ENCODE assay signal across 17 cellular contexts in genomic region chr2:221779614-221780067, GRCh38.
DNase-seq lines count a peak whose midpoint lies in the region; ATAC-seq, FAIRE-seq and TF ChIP-seq lines count a peak whose summit lies in the region.
"Had no signal": no experiment of that assay in that cellular context is flagged by ENCODE, and none has a peak within 500 bp of the region (broad histone marks: within the 10 kb centered on the region; RNA-seq: fewer than 3 reads in every experiment).

No MANE protein-coding gene starts in this region.

- H2BK120ac ChIP-seq in H1 (replicated peaks; ENCODE audit: low read depth, low read length): no peak overlapping the region

- H2AK5ac ChIP-seq in H1 (ENCODE audit: low read depth, low read length): no peak overlapping the region

- no peak for TF ChIP-seq EP300 in H1 (IDR thresholded peaks at IDR 0.05; ENCODE audit: borderline replicate concordance in 1 of 2, low read depth in 2 of 2, low read length in 2 of 2)

- H3K9me3 ChIP-seq in left ventricle myocardium inferior (replicated peaks): no peaks in the 10 kb centered on the region
- 0 out of 4 replicates have a peak, but pooled peaks cover 0 to 2% of the 10 kb centered on the region in 2 experiments for H3K9me3 ChIP-seq in H1 (ENCODE audit: insufficient read depth in 2 of 2, low read depth in 1 of 2, low read length in 1 of 2)
- H3K9me3 ChIP-seq in mesodermal cell (ENCODE audit: control insufficient read depth, low read length): peaks cover 3% of the 10 kb centered on the region
- peaks cover 3% of the 10 kb centered on the region for H3K9me3 ChIP-seq in aorta (ENCODE audit: control insufficient read depth, low read length)
- H3K9me3 ChIP-seq: esophagus squamous epithelium had no signal

- no peak overlapping the region for H2BK15ac ChIP-seq in H1 (ENCODE audit: low read length)

- no peaks in the 10 kb centered on the region for H3K23me2 ChIP-seq in H1 (ENCODE audit: low read depth, low read length)

- H4K91ac ChIP-seq in H1 (replicated peaks; ENCODE audit: insufficient read length, low read length): no peak overlapping the region

- H3K14ac ChIP-seq in H1 (ENCODE audit: insufficient read length): no peak overlapping the region

- 84% methylated on average over 4 of the region's 4 CpGs; no CpG with 5 or more reads in 1 of the 2 experiments for WGBS in H1 (ENCODE audit: extremely low coverage in 1 of 2, insufficient coverage in 1 of 2, insufficient read length in 1 of 2, insufficient replicate concordance in 2 of 2, low coverage in 1 of 2, low lambda C conversion rate in 2 of 2, missing lambda C conversion rate in 1 of 2), 2 experiments
- 79 to 100% methylated on average over 1 to 3 of the region's 4 CpGs for WGBS in mesodermal cell (ENCODE audit: insufficient coverage in 2 of 2), 2 experiments
- 5 to 7% methylated on average over 4 of the region's 4 CpGs for WGBS in aorta, 2 donors

- H2BK5ac ChIP-seq in H1 (ENCODE audit: low read depth, low read length): peak overlapping the region; percentile 1; the same call in 1 of the 2 replicates

- no peak for TF ChIP-seq POLR2A in H1 (IDR thresholded peaks at IDR 0.05; ENCODE audit: control extremely low read depth in 1 of 2, low read depth in 2 of 2, low read length in 2 of 2)

- DNase-seq in left ventricle myocardium inferior (no peak), cardiac septum (ENCODE audit: low spot score) (no peak), H1 (ENCODE audit: low read depth in 1 of 2, low spot score in 2 of 2) (no peak), aorta (peak; percentile 69 to 79), amniotic stem cell (lab: John Stamatoyannopoulos, UW) (no peak), sciatic nerve (ENCODE audit: low spot score) (no peak)
- DNase-seq: activated T-cell treated with anti-CD3 and anti-CD28 coated beads, Interleukin-2, amount 50 U/mL, for 4 hours; DMS79 treated with DMSO at 0.1 percent for 48 hours; esophagus squamous epithelium; stimulated activated CD4-positive, alpha-beta T cell treated with anti-CD3 and anti-CD28 coated beads, Interleukin-4, amount 100 ng/mL, for 24 hours had no signal

- intact Hi-C loops in left ventricle myocardium inferior (cut with micrococcal nuclease) (no loop called here), cardiac septum (cut with DNase I) (no loop called here), aorta (cut with DNase I) (no loop called here), sciatic nerve (cut with DNase I) (no loop called here)

- no peaks in the 10 kb centered on the region for H3K36me3 ChIP-seq in left ventricle myocardium inferior
- H3K36me3 ChIP-seq in H1 (ENCODE audit: control insufficient read depth in 2 of 4, insufficient read depth in 4 of 4, low read length in 3 of 4): no peaks in the 10 kb centered on the region
- H3K36me3 ChIP-seq in mesodermal cell (ENCODE audit: control insufficient read depth, insufficient read depth, low read length): no peaks in the 10 kb centered on the region
- no peaks in the 10 kb centered on the region for H3K36me3 ChIP-seq in aorta (ENCODE audit: control insufficient read depth in 1 of 2, insufficient read depth in 2 of 2, low read length in 1 of 2)
- H3K36me3 ChIP-seq: cardiac muscle cell, esophagus squamous epithelium had no signal

- POLR2A ChIA-PET in H1 (lab: Charles Lee; ENCODE audit: partially characterized antibody): no interaction called here

- 0 out of 2 replicates have a peak overlapping the region, but pooled peaks have one; percentile 70 for H2BK12ac ChIP-seq in H1 (ENCODE audit: low read depth, low read length)

- H3K4me1 ChIP-seq in left ventricle myocardium inferior: no peaks in the 10 kb centered on the region
- H3K4me1 ChIP-seq in H1 (replicated peaks in 1 of 4; ENCODE audit: control insufficient read depth in 3 of 4, insufficient read depth in 4 of 4, low read length in 3 of 4): peaks cover 1 to 7% (median 3%) of the 10 kb centered on the region in 4 experiments; a peak in 3 of 7 replicates
- H3K4me1 ChIP-seq in mesodermal cell (ENCODE audit: control insufficient read depth, insufficient read depth, low read length, poor library complexity, severe bottlenecking): peaks cover 20% of the 10 kb centered on the region
- peaks cover 3 to 7% of the 10 kb centered on the region in 2 donors for H3K4me1 ChIP-seq in aorta (ENCODE audit: control insufficient read depth in 1 of 2, insufficient read depth in 2 of 2, low read length in 2 of 2)
- H3K4me1 ChIP-seq: parathyroid adenoma had no signal

- H3K4ac ChIP-seq in H1 (replicated peaks; ENCODE audit: insufficient read length, low read depth, low read length): no peak overlapping the region

- no peak overlapping the region for H3K56ac ChIP-seq in H1 (replicated peaks; ENCODE audit: insufficient read length, low read depth, low read length)

- TF ChIP-seq RAD21 in H1 (IDR thresholded peaks at IDR 0.05 in 1 of 2, conservative IDR thresholded peaks at IDR 0.05 in 1 of 2; ENCODE audit: low read depth in 2 of 2, low read length in 2 of 2): no peak

- no peak overlapping the region for H3K4me3 ChIP-seq in left ventricle myocardium inferior
- H3K4me3 ChIP-seq in H1 (ENCODE audit: extremely low read depth in 1 of 4, insufficient read depth in 2 of 4, low read depth in 3 of 4, low read length in 4 of 4): no peak overlapping the region
- H3K4me3 ChIP-seq in mesodermal cell (ENCODE audit: extremely low read depth, insufficient read depth, low read length, poor library complexity, severe bottlenecking): no peak overlapping the region
- H3K4me3 ChIP-seq in aorta (ENCODE audit: low read length in 2 of 2): no peak overlapping the region
- H3K4me3 ChIP-seq: cardiac muscle cell, esophagus squamous epithelium, SK-N-MC had no signal

- H4K8ac ChIP-seq in H1 (ENCODE audit: extremely low read depth, insufficient read depth, low read length): no peak overlapping the region

- H4K20me1 ChIP-seq in H1 (replicated peaks in 1 of 2; ENCODE audit: control insufficient read depth in 1 of 2, insufficient read depth in 2 of 2, low read length in 2 of 2): no peaks in the 10 kb centered on the region

- no peak overlapping the region for H4K5ac ChIP-seq in H1 (ENCODE audit: insufficient read length, low read depth, low read length)

- peak; percentile 72 for ATAC-seq in aorta (ENCODE audit: low FRiP score)
- ATAC-seq in GM21717 (IDR thresholded peaks at IDR 0.05; ENCODE audit: unreplicated experiment): no peak
- no peak for ATAC-seq in sciatic nerve
- ATAC-seq: activated T-cell treated with anti-CD3 and anti-CD28 coated beads, Interleukin-2, amount 50 U/mL, for 4 hours had no signal

- CTCF ChIA-PET in H1 (lab: Charles Lee; ENCODE audit: partially characterized antibody): interaction anchor here (0.6 kb wide), 1 partner anchor 259 kb away, joined by 3 read pairs; no protein-coding TSS in a partner anchor

- H3K27me3 ChIP-seq in left ventricle myocardium inferior (ENCODE audit: low read depth) (peaks cover 8% of the 10 kb centered on the region), H1 (replicated peaks in 1 of 4; ENCODE audit: control insufficient read depth in 3 of 4, extremely low read depth in 1 of 4, insufficient read depth in 3 of 4, low read length in 3 of 4) (no peaks in the 10 kb centered on the region), aorta (ENCODE audit: control insufficient read depth in 1 of 2, insufficient read depth in 2 of 2, low read length in 1 of 2) (peaks cover 0 to 1% of the 10 kb centered on the region in 2 donors)
- H3K27me3 ChIP-seq: cardiac muscle cell, esophagus squamous epithelium had no signal

- H2AFZ ChIP-seq in H1 (ENCODE audit: low read length): peak overlapping the region; percentile 34; the same call in 1 of the 2 replicates
- H2AFZ ChIP-seq: parathyroid adenoma had no signal

- no peak overlapping the region for H3K9ac ChIP-seq in H1 (replicated peaks in 1 of 4; ENCODE audit: extremely low read depth in 1 of 4, low read depth in 3 of 4, low read length in 3 of 4)
- H3K9ac ChIP-seq: parathyroid adenoma had no signal

- H3K4me2 ChIP-seq in H1 (ENCODE audit: insufficient read depth in 1 of 2, low read depth in 2 of 2, low read length in 2 of 2): no peak overlapping the region

- H3K23ac ChIP-seq in H1 (ENCODE audit: insufficient read length): no peak overlapping the region

- TF ChIP-seq CTCF in left ventricle myocardium inferior (IDR thresholded peaks at IDR 0.05; ENCODE audit: borderline replicate concordance): no peak
- TF ChIP-seq CTCF in H1 (IDR thresholded peaks at IDR 0.05; ENCODE audit: control extremely low read depth in 1 of 3, insufficient read depth in 1 of 3, low read depth in 1 of 3, low read length in 3 of 3): no peak

- H3K18ac ChIP-seq in H1 (ENCODE audit: extremely low read depth, low read length): no peak overlapping the region

- H3K79me1 ChIP-seq in H1 (ENCODE audit: low read depth, low read length): no peaks in the 10 kb centered on the region

- H2BK20ac ChIP-seq in H1 (ENCODE audit: low read length): no peak overlapping the region

- H3K79me2 ChIP-seq in H1 (ENCODE audit: control insufficient read depth in 1 of 2, insufficient read depth in 2 of 2, low read length in 2 of 2): no peaks in the 10 kb centered on the region
- H3K79me2 ChIP-seq: parathyroid adenoma had no signal

- FAIRE-seq in H1 (lab: Jason Lieb, UNC): no peak
- FAIRE-seq: A204.1 had no signal

- H3K27ac ChIP-seq in left ventricle myocardium inferior (replicated peaks): peak overlapping the region; percentile 57
- no peak overlapping the region for H3K27ac ChIP-seq in H1 (ENCODE audit: low read depth, low read length)
- H3K27ac ChIP-seq in mesodermal cell (ENCODE audit: low read depth, low read length, severe bottlenecking): peak overlapping the region; percentile 81
- peak overlapping the region in 1 of 2 donors; percentile 84 for H3K27ac ChIP-seq in aorta (ENCODE audit: low read depth in 1 of 2, low read length in 2 of 2)
- H3K27ac ChIP-seq: cardiac muscle cell, HL-60, parathyroid adenoma, SK-N-MC had no signal

Comparison
In these comparisons a context has a peak if more than half of its experiments do, and no peak if none do; other contexts are left out.
1. DNase-seq: peak in aorta (2 of 2); none in left ventricle myocardium inferior (single experiment), cardiac septum (single experiment), H1 (0 of 2), amniotic stem cell (single experiment) and sciatic nerve (single experiment).